Comparison of ENCODE assay signal across 8 cellular contexts in the genomic region with DNA sequence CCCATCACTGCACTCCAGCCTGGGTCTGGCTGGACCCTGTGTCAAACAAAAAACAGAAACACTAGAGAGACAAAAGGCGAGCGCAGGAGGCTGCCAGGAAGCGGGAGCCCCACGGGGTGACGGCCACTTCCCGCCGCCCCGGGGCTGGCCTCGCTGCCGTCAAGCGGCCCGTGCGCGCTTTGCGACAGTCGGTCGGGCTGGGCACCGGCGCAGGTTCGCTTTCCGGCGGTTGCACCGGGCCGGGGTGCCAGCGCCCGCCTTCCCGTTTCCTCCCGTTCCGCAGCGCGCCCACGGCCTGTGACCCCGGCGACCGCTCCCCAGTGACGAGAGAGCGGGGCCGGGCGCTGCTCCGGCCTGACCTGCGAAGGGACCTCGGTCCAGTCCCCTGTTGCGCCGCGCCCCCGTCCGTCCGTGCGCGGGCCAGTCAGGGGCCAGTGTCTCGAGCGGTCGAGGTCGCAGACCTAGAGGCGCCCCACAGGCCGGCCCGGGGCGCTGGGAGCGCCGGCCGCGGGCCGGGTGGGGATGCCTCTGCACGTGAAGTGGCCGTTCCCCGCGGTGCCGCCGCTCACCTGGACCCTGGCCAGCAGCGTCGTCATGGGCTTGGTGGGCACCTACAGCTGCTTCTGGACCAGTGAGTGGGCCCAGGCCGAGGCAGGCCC. TPM values are rescaled to one million over a fixed set of nuclear protein-coding genes. Genes with fewer than 3 reads are reported as not detected.
DNase-seq lines count a peak whose midpoint lies in the region; ATAC-seq lines count a peak whose summit lies in the region.

TAFAZZIN (plus strand) TSS at position 218 of the 659 bp plus-strand sequence; CDS start at position 523, 305 bp downstream.

- peak within 1 kb of the TSS; percentile 62 for H3K4me3 ChIP-seq in effector memory CD4-positive, alpha-beta T cell (ENCODE audit: insufficient read depth, low read depth, low read length, poor library complexity, severe bottlenecking)

- H3K27ac ChIP-seq in effector memory CD4-positive, alpha-beta T cell (ENCODE audit: insufficient read depth, low read length, poor library complexity, severe bottlenecking) = peak within 1 kb of the TSS; percentile 70

- peak; percentile 39 for ATAC-seq in HG03095 (IDR thresholded peaks at IDR 0.05; ENCODE audit: unreplicated experiment)
- ATAC-seq in activated CD8-positive, alpha-beta T cell treated with anti-CD3 and anti-CD28 coated beads, Interleukin-2, amount 10 ng/mL, durations not matched to agents 7 days and 5 days = peak; percentile 71

- CTCF ChIA-PET in activated CD8-positive, alpha-beta T cell treated with anti-CD3 and anti-CD28 coated beads, Interleukin-2, amount 10 ng/mL, durations not matched to agents 7 days and 5 days (lab: Charles Lee) = interaction anchor here (1.4 to 1.9 kb wide), 2 partner anchors 13 to 116 kb away, joined by 5 to 7 read pairs; partner anchors contain the start of gene RPL10

- no peaks in the 10 kb centered on the region for H3K36me3 ChIP-seq in effector memory CD4-positive, alpha-beta T cell (ENCODE audit: control insufficient read depth, insufficient read depth, low read length)

- peaks cover 20% of the 10 kb centered on the region for H3K36me3 Mint-ChIP-seq in activated CD8-positive, alpha-beta T cell treated with anti-CD3 and anti-CD28 coated beads, Interleukin-2, amount 10 ng/mL, durations not matched to agents 7 days and 5 days (ENCODE audit: low read depth)

- POLR2A ChIA-PET in activated CD8-positive, alpha-beta T cell treated with anti-CD3 and anti-CD28 coated beads, Interleukin-2, amount 10 ng/mL, durations not matched to agents 7 days and 5 days (lab: Charles Lee) = interaction anchor here (0.6 to 5.3 kb wide), 9 partner anchors 10 to 440 kb away, joined by 3 to 55 read pairs (median 7); partner anchors contain the start of genes ATP6AP1, HCFC1 and RPL10

- H3K4me1 Mint-ChIP-seq in activated CD8-positive, alpha-beta T cell treated with anti-CD3 and anti-CD28 coated beads, Interleukin-2, amount 10 ng/mL, durations not matched to agents 7 days and 5 days (ENCODE audit: low read depth) = peaks cover 13% of the 10 kb centered on the region

- H3K27me3 ChIP-seq in effector memory CD4-positive, alpha-beta T cell (replicated peaks; ENCODE audit: control insufficient read depth, insufficient read depth, low read length, poor library complexity, severe bottlenecking) = no peaks in the 10 kb centered on the region

- H3K4me3 Mint-ChIP-seq in activated CD8-positive, alpha-beta T cell treated with anti-CD3 and anti-CD28 coated beads, Interleukin-2, amount 10 ng/mL, durations not matched to agents 7 days and 5 days = peak within 1 kb of the TSS; percentile 93

- H3K27me3 Mint-ChIP-seq in activated CD8-positive, alpha-beta T cell treated with anti-CD3 and anti-CD28 coated beads, Interleukin-2, amount 10 ng/mL, durations not matched to agents 7 days and 5 days (ENCODE audit: low read depth) = no peaks in the 10 kb centered on the region

- no peaks in the 10 kb centered on the region for H3K9me3 ChIP-seq in effector memory CD4-positive, alpha-beta T cell (ENCODE audit: control insufficient read depth, low read length)

- DNase-seq in NCI-H2029 (lab: John Stamatoyannopoulos, UW) = peak; percentile 36
- DNase-seq in NCI-H2029 treated with DMSO at 0.1 percent for 48 hours (lab: John Stamatoyannopoulos, UW) = no peak
- DNase-seq in NCI-H526 (lab: John Stamatoyannopoulos, UW) = peak; percentile 58 to 93
- DNase-seq in activated CD8-positive, alpha-beta T cell treated with anti-CD3 and anti-CD28 coated beads, Interleukin-2, amount 10 ng/mL, durations not matched to agents 7 days and 5 days = peak; percentile 81
- peak; percentile 53 to 60 (median 57) for DNase-seq in effector memory CD4-positive, alpha-beta T cell
- peak; percentile 68 to 74 for DNase-seq in lung microvascular endothelial cell (ENCODE audit: low read depth in 2 of 2)
- DNase-seq in stimulated activated CD8-positive, alpha-beta memory T cell treated with anti-CD3 and anti-CD28 coated beads, Interleukin-12 subunit alpha, Interleukin-12 subunit beta, amount 100 ng/mL, for 4 hours (ENCODE audit: low read depth) = peak; percentile 53

- no peaks in the 10 kb centered on the region for H3K9me3 Mint-ChIP-seq in activated CD8-positive, alpha-beta T cell treated with anti-CD3 and anti-CD28 coated beads, Interleukin-2, amount 10 ng/mL, durations not matched to agents 7 days and 5 days (ENCODE audit: insufficient read depth)

- H3K4me1 ChIP-seq in effector memory CD4-positive, alpha-beta T cell (ENCODE audit: control insufficient read depth, insufficient read depth, low read length, poor library complexity, severe bottlenecking) = peaks cover 9% of the 10 kb centered on the region

- peak within 1 kb of the TSS; percentile 95 for H3K27ac Mint-ChIP-seq in activated CD8-positive, alpha-beta T cell treated with anti-CD3 and anti-CD28 coated beads, Interleukin-2, amount 10 ng/mL, durations not matched to agents 7 days and 5 days

RNA-seq across cellular contexts. Expression of gene TAFAZZIN, which starts in this region (rescaled TPM):
- 10 to 100 TPM; 76.5 to 77.4 TPM for total RNA-seq in activated CD8-positive, alpha-beta T cell treated with anti-CD3 and anti-CD28 coated beads, Interleukin-2, amount 10 ng/mL, durations not matched to agents 7 days and 5 days
- 8.5 and 11.9 TPM in 2 replicates for total RNA-seq in lung microvascular endothelial cell
